In genomic region chr2:120686511-120687168, GRCh38 we compare ENCODE assay signal across 12 cellular contexts. TPM values are rescaled to one million over a fixed set of nuclear protein-coding genes. Genes with fewer than 3 reads are reported as not detected.
DNase-seq lines count a peak whose midpoint lies in the region; ATAC-seq, FAIRE-seq and TF ChIP-seq lines count a peak whose summit lies in the region.
"Had no signal": no experiment of that assay in that cellular context is flagged by ENCODE, and none has a peak within 500 bp of the region (broad histone marks: within the 10 kb centered on the region; RNA-seq: fewer than 3 reads in every experiment).

No MANE protein-coding gene starts in this region.

- H3K4me2 ChIP-seq in A549 = no peak overlapping the region

- H3K4me1 ChIP-seq in A549 (no peaks in the 10 kb centered on the region), Panc1 (ENCODE audit: control insufficient read depth, insufficient read depth, low read length) (no peaks in the 10 kb centered on the region), tibial nerve (peaks cover 0 to 3% (median 0%) of the 10 kb centered on the region in 4 donors)

- no TSS peak for BruUV-seq in Panc1 (replicated peaks; lab: Mats Ljungman, UMichigan)

- TF ChIP-seq CTCF in A549 (IDR thresholded peaks at IDR 0.05) (peak; percentile 48), GM12872 (IDR thresholded peaks at IDR 0.05; ENCODE audit: insufficient read depth, low read depth, low read length) (peak; percentile 58), Panc1 (IDR thresholded peaks at IDR 0.05) (peak; percentile 82), foreskin fibroblast (IDR thresholded peaks at IDR 0.05; ENCODE audit: low read depth, low read length) (peak; percentile 36), tibial nerve (IDR thresholded peaks at IDR 0.05) (no peak)

- 0 out of 2 replicates have a peak, but pooled peaks cover 2% of the 10 kb centered on the region for H3K27me3 ChIP-seq in Panc1 (ENCODE audit: control insufficient read depth, insufficient read depth, low read length)
- H3K27me3 ChIP-seq in tibial nerve = peaks cover 0 to 3% of the 10 kb centered on the region in 2 donors

- TF ChIP-seq POLR2A in A549 (IDR thresholded peaks at IDR 0.05; ENCODE audit: low read length) = no peak
- TF ChIP-seq POLR2A in tibial nerve (IDR thresholded peaks at IDR 0.05) = no peak

- TF ChIP-seq RAD21 in A549 (conservative IDR thresholded peaks at IDR 0.05 in 1 of 2, IDR thresholded peaks at IDR 0.05 in 1 of 2) = peak in 1 of 2 experiments; percentile 2; a peak in 1 of 5 replicates

- in situ Hi-C loops in Panc1 (cut with HindIII; ENCODE audit: low pct_unique_long_range_greater_than_20kb, low sequenced_read_pairs) = no loop called here

- no peaks in the 10 kb centered on the region for H3K36me3 ChIP-seq in Panc1 (ENCODE audit: control insufficient read depth, insufficient read depth, low read length)
- no peaks in the 10 kb centered on the region for H3K36me3 ChIP-seq in tibial nerve

- POLR2A ChIA-PET in A549 (lab: Yijun Ruan, JAX) = no interaction called here
- POLR2A ChIA-PET in Panc1 (lab: Charles Lee) = no interaction called here

- TF ChIP-seq EP300 in A549 (IDR thresholded peaks at IDR 0.05) = no peak
- no peak for TF ChIP-seq EP300 in tibial nerve (IDR thresholded peaks at IDR 0.05)

- FAIRE-seq in A549 (lab: Jason Lieb, UNC) = no peak

- DNase-seq in A549 (ENCODE audit: low read depth in 1 of 2, low spot score in 1 of 2) = no peak
- no peak for DNase-seq in Panc1 (ENCODE audit: low read depth, low spot score)
- no peak for DNase-seq in foreskin fibroblast
- no peak for DNase-seq in tibial nerve (ENCODE audit: low spot score in 2 of 2)
- DNase-seq in glomerular visceral epithelial cell (ENCODE audit: extremely low spot score) = no peak
- no peak for DNase-seq in NCI-H1436 treated with DMSO at 0.1 percent for 48 hours (lab: John Stamatoyannopoulos, UW)
- DNase-seq in dedifferentiated amniotic fluid mesenchymal stem cell (ENCODE audit: extremely low spot score) = no peak
- DNase-seq: activated CD4-positive, CD25-positive, alpha-beta regulatory T cell; cortex of kidney; GOT3 had no signal

- H3K27ac ChIP-seq in A549 (no peak overlapping the region), Panc1 (ENCODE audit: low read length) (no peak overlapping the region), tibial nerve (no peak overlapping the region)

- CTCF ChIA-PET in A549 (lab: Yijun Ruan, JAX) = interaction anchor here (0.9 to 22.6 kb wide), 10 partner anchors 9 to 415 kb away, joined by 3 to 858 read pairs (median 4); no protein-coding TSS in a partner anchor
- CTCF ChIA-PET in Panc1 (lab: Charles Lee) = no interaction called here

- H3K4me3 ChIP-seq in A549 (no peak overlapping the region), Panc1 (ENCODE audit: low read depth in 2 of 2, low read length in 2 of 2) (no peak overlapping the region), foreskin fibroblast (ENCODE audit: low read depth in 1 of 2, low read length in 2 of 2) (no peak overlapping the region), tibial nerve (no peak overlapping the region)

- no peaks in the 10 kb centered on the region for H3K9me3 ChIP-seq in A549
- no peaks in the 10 kb centered on the region for H3K9me3 ChIP-seq in Panc1 (ENCODE audit: control insufficient read depth, insufficient read depth, low read depth, low read length)
- H3K9me3 ChIP-seq in tibial nerve = peaks cover 0 to 10% (median 0%) of the 10 kb centered on the region in 4 donors

- intact Hi-C loops in Panc1 (cut with micrococcal nuclease; ENCODE audit: unreplicated experiment) = no loop called here

- 73% methylated on average over 16 of the region's 16 CpGs for WGBS in A549 (ENCODE audit: missing lambda C conversion rate)
- 90% methylated on average over 16 of the region's 16 CpGs for WGBS in tibial nerve, 2 donors

- ATAC-seq in A549 (no peak), Panc1 (no peak)

TF ChIP-seq in A549, 52 proteins besides CTCF, POLR2A, EP300 and RAD21:
- no peak for TF ChIP-seq KDM5A (IDR thresholded peaks at IDR 0.05)
- peak; percentile 51; the same call in 1 of the 2 replicates for TF ChIP-seq KDM1A (IDR thresholded peaks at IDR 0.05; ENCODE audit: low read depth)
TF ChIP-seq in A549: peak in this region for 1.

RNA-seq across cellular contexts. Expression of gene GLI2, which starts 49.0 kb away (rescaled TPM):
- 5.6 and 7.5 TPM in 2 replicates for polyA plus RNA-seq in A549 (2011; rRNA removed)
- polyA plus RNA-seq in A549 (2012; cell fraction: cytosol; rRNA removed) = 15.5 and 20.2 TPM in 2 replicates
- polyA plus RNA-seq in A549 (2012; cell fraction: nucleus; rRNA removed) = 41.4 and 61.7 TPM in 2 replicates
- polyA plus RNA-seq in A549 (2017; fragmentation: RNase III; extraction: RNeasy Plus Mini Kit Qiagen cat#74134 plus additional on column Dnase treatment) = 10.3 to 12.5 TPM (median 10.4 TPM) in 3 replicates
- polyA minus RNA-seq in A549 (2011; rRNA and poly(A)+ RNA removed) = 5.7 and 9.4 TPM in 2 replicates
- total RNA-seq in Panc1 (2021; ENCODE audit: unreplicated experiment) = 6.2 TPM
- polyA plus RNA-seq in Panc1 (2012; ENCODE audit: insufficient read length) = 5.1 TPM
- total RNA-seq in tibial nerve = 10 to 100 TPM in 1 of 4 donors, 1 to 10 TPM in 3; 7.5 to 14.9 (median 8.7) TPM
- total RNA-seq: CD8-positive, alpha-beta memory T cell had no signal
- polyA plus RNA-seq: CD8-positive, alpha-beta memory T cell had no signal

Comparison
In these comparisons a context has a peak if more than half of its experiments do, and no peak if none do; other contexts are left out.
1. CTCF ChIP-seq: peak in A549 (single experiment), GM12872 (single experiment), Panc1 (single experiment) and foreskin fibroblast (single experiment); none in tibial nerve (0 of 5).